8 cellular contexts compared by ENCODE assay signal in genomic region chr6:144095134-144096002, GRCh38. TPM values are rescaled to one million over a fixed set of nuclear protein-coding genes. Genes with fewer than 3 reads are reported as not detected.
DNase-seq lines count a peak whose midpoint lies in the region; ATAC-seq and TF ChIP-seq lines count a peak whose summit lies in the region.

Gene SF3B5, minus strand, starts transcription at chr6:144095573. Its CDS starts 76 bp downstream, at chr6:144095497.

- peak; percentile 99 for DNase-seq in AG09309 (ENCODE audit: low read depth)
- DNase-seq in NCI-H446 (lab: John Stamatoyannopoulos, UW), result peak; percentile 96 to 98
- DNase-seq in activated CD4-positive, CD25-positive, alpha-beta regulatory T cell treated with anti-CD3 and anti-CD28 coated beads, Interleukin-2, amount 50 U/mL, for 16 hours (ENCODE audit: low read depth, low spot score), result peak; percentile 97
- peak; percentile 95 to 96 for DNase-seq in central memory CD8-positive, alpha-beta T cell (ENCODE audit: low spot score in 2 of 2)
- DNase-seq in inferior parietal cortex (ENCODE audit: extremely low spot score), result peak; percentile 100
- peak; percentile 99 for DNase-seq in spleen

- H3K4me3 ChIP-seq in AG09309 (ENCODE audit: control insufficient read depth, low read depth, low read length) (peak within 1 kb of the TSS; percentile 85), spleen (peak within 1 kb of the TSS; percentile 68 to 92 (median 80))

- H3K27ac Mint-ChIP-seq in central memory CD8-positive, alpha-beta T cell (ENCODE audit: low read depth), result peak within 1 kb of the TSS; percentile 97

- H3K36me3 ChIP-seq in spleen, result peaks cover 0 to 4% (median 0%) of the 10 kb centered on the region in 6 donors

- peak within 1 kb of the TSS; percentile 84 to 94 (median 90) for H3K27ac ChIP-seq in spleen

- peaks cover 21% of the 10 kb centered on the region for H3K36me3 Mint-ChIP-seq in central memory CD8-positive, alpha-beta T cell (ENCODE audit: insufficient read depth)

- H3K4me1 Mint-ChIP-seq in central memory CD8-positive, alpha-beta T cell, result peaks cover 28% of the 10 kb centered on the region

- no peaks in the 10 kb centered on the region for H3K27me3 ChIP-seq in spleen (replicated peaks in 1 of 7)

- H3K4me1 ChIP-seq in spleen, result peaks cover 13 to 44% (median 27%) of the 10 kb centered on the region in 6 donors

- intact Hi-C loops in spleen (cut with DNase I; ENCODE audit: low total_unique reads), result no loop called here

- TF ChIP-seq CTCF in AG09309 (IDR thresholded peaks at IDR 0.05; ENCODE audit: control insufficient read depth, insufficient read depth, low read depth, low read length, missing control alignments), result no peak
- peak in 4 of 11 experiments; percentile 7 to 37 (median 17) for TF ChIP-seq CTCF in spleen (IDR thresholded peaks at IDR 0.05 in 8 of 11, conservative IDR thresholded peaks at IDR 0.05 in 3 of 11)

- H3K27me3 Mint-ChIP-seq in central memory CD8-positive, alpha-beta T cell, result no peaks in the 10 kb centered on the region

- H3K9me3 ChIP-seq in spleen, result no peaks in the 10 kb centered on the region

- H3K4me3 Mint-ChIP-seq in central memory CD8-positive, alpha-beta T cell, result peak within 1 kb of the TSS; percentile 96

- TF ChIP-seq POLR2A in spleen (IDR thresholded peaks at IDR 0.05), result peak; percentile 61 to 73 (median 64)

- peak; percentile 96 for ATAC-seq in GM19025 (IDR thresholded peaks at IDR 0.05; ENCODE audit: low read depth, unreplicated experiment)
- ATAC-seq in HG03342 (IDR thresholded peaks at IDR 0.05; ENCODE audit: unreplicated experiment), result peak; percentile 93
- peak; percentile 97 for ATAC-seq in central memory CD8-positive, alpha-beta T cell (replicated peaks; ENCODE audit: extremely low read depth, poor library complexity, severe bottlenecking)

- H3K9me3 Mint-ChIP-seq in central memory CD8-positive, alpha-beta T cell, result no peaks in the 10 kb centered on the region

- WGBS in spleen, 5 donors, result 0 to 1% (median 0%) methylated on average over 49 to 60 of the region's 60 CpGs

RNA-seq across cellular contexts. Expression of gene SF3B5, which starts in this region (rescaled TPM):
- 100 to 1,000 TPM in 3 of 7 donors, 10 to 100 TPM in 4; 80.1 to 153 (median 89.6) TPM for total RNA-seq in spleen
- 100 to 1,000 TPM; 172 to 236 (median 189) TPM for polyA plus RNA-seq in spleen

Comparison
In these comparisons a context has a peak if more than half of its experiments do, and no peak if none do; other contexts are left out.
1. Peak in every context shown above with its lines: DNase-seq, ATAC-seq, H3K4me3 ChIP-seq and H3K27ac ChIP-seq.